Comparison of ENCODE assay signal across 3 cellular contexts in the genomic region with DNA sequence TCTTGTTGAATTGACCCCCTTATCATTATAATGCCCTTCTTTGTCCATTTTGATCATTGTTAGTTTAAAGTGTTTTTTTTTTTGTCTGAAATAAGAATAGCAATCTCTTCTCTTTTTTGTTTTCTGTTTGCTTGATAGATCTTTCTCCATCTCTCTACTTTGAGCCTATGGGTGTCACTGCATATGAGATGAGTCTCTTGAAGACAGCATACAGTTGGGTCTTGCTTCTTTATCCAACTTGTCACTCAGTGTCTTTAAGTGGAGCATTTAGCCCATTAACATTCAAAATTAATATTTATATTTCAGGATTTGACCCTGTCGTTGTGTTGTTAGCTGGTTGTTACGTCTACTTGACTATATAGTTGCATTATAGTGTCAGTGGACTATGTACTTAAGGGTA.
"Had no signal": no experiment of that assay in that cellular context is flagged by ENCODE, and none has a peak within 500 bp of the region (broad histone marks: within the 10 kb centered on the region; RNA-seq: fewer than 3 reads in every experiment).

No MANE protein-coding gene starts in this region.

- H3K4me3 ChIP-seq: GM12878 had no signal

- DNase-seq: GDM1, GF-D8 had no signal
